Comparison of ENCODE assay signal across 8 cellular contexts in the genomic region with DNA sequence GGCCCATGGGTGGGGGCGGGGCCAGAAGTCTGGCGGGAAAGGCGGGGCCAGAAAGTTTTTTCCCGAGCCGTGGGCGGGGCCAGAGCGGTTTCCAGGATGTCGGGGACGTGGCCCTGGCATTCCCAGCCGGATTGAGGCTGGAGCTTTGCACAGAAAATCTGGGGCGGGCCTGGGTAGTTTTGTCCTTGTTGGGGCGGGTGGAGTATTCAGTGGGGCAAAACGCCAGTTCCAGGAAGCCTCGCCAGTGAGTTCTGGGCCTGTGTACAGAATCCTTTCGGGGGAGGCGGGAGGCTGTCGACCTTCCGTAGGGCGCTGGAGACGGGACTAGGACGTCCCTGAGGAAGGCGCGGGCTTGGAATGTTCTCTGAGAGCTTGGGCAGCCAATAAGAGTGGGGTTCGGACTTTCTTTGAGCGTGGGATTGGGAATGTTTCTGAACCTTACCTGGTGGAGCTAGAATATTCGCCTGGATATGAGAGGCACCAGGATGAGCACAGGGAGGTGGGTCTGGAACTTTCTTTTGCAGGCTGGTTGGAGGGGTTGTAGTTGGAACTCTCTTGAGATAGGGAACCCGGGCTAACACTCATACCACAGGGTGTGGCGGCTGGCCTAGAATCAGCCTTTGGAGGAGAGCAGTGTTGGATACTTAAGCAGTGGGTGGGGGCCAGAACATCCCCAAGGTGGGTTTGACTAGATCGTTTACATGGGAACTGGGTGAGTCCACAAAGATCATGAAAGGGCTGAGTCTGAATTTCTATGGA. TPM values are rescaled to one million over a fixed set of nuclear protein-coding genes. Genes with fewer than 3 reads are reported as not detected.
A peak's percentile ranks its signal among the peaks of the same experiment; 100 is the strongest.
DNase-seq lines count a peak whose midpoint lies in the region; ATAC-seq and TF ChIP-seq lines count a peak whose summit lies in the region.

No MANE protein-coding gene starts in this region.

- H3K27ac ChIP-seq in A673 (ENCODE audit: low read depth, low read length, poor library complexity, severe bottlenecking) (peak overlapping the region; percentile 84), ascending aorta (peak overlapping the region; percentile 96 to 98), layer of hippocampus (ENCODE audit: low read depth, low read length) (peak overlapping the region; percentile 96), thoracic aorta (peak overlapping the region; percentile 90 to 94)

- H3K27me3 ChIP-seq in A673 (replicated peaks; ENCODE audit: insufficient read depth, low read depth, low read length, poor library complexity) (no peaks in the 10 kb centered on the region), ascending aorta (no peaks in the 10 kb centered on the region), layer of hippocampus (ENCODE audit: control insufficient read depth, insufficient read depth, low read length) (no peaks in the 10 kb centered on the region), thoracic aorta (replicated peaks; ENCODE audit: insufficient read depth) (no peaks in the 10 kb centered on the region)

- H3K9me3 ChIP-seq in A673 (ENCODE audit: low read depth, low read length, poor library complexity, severe bottlenecking) (no peaks in the 10 kb centered on the region), ascending aorta (no peaks in the 10 kb centered on the region), thoracic aorta (no peaks in the 10 kb centered on the region)

- peaks cover 7% of the 10 kb centered on the region for H3K4me1 ChIP-seq in A673 (ENCODE audit: insufficient read depth, low read length, poor library complexity, severe bottlenecking)
- peaks cover 0 to 29% of the 10 kb centered on the region in 2 donors for H3K4me1 ChIP-seq in ascending aorta
- peaks cover 9 to 35% of the 10 kb centered on the region in 2 donors for H3K4me1 ChIP-seq in thoracic aorta (ENCODE audit: control insufficient read depth in 1 of 2, low read depth in 2 of 2)

- H3K36me3 ChIP-seq in A673 (ENCODE audit: insufficient read depth, low read length, poor library complexity, severe bottlenecking): peaks cover 30% of the 10 kb centered on the region
- peaks cover 31 to 43% of the 10 kb centered on the region in 2 donors for H3K36me3 ChIP-seq in ascending aorta
- H3K36me3 ChIP-seq in thoracic aorta: peaks cover 28% of the 10 kb centered on the region

- no peak for TF ChIP-seq CTCF in A673 (conservative IDR thresholded peaks at IDR 0.05; ENCODE audit: low read depth, low read length)
- no peak for TF ChIP-seq CTCF in ascending aorta (IDR thresholded peaks at IDR 0.05)
- TF ChIP-seq CTCF in thoracic aorta (IDR thresholded peaks at IDR 0.05): no peak
- no peak for TF ChIP-seq CTCF in GM20000 (IDR thresholded peaks at IDR 0.05; ENCODE audit: extremely low read depth, missing control alignments)

- H3K4me3 ChIP-seq in A673 (ENCODE audit: low read depth, low read length, poor library complexity, severe bottlenecking) (peak overlapping the region; percentile 52), ascending aorta (peak overlapping the region; percentile 42 to 72), thoracic aorta (peak overlapping the region; percentile 77)

- POLR2A ChIA-PET in A673 (lab: Charles Lee; ENCODE audit: low non-redundant PET): interaction anchor here (1.1 to 1.4 kb wide), 2 partner anchors 17 to 145 kb away, joined by 5 to 9 read pairs; partner anchors contain the start of genes INAFM1 and ZC3H4

- ATAC-seq in HG02852 (IDR thresholded peaks at IDR 0.05; ENCODE audit: unreplicated experiment): peak; percentile 2
- peak; percentile 57 for ATAC-seq in thoracic aorta (ENCODE audit: insufficient number of reproducible peaks, low FRiP score, low read depth)

- BruUV-seq in A673 (replicated peaks; lab: Mats Ljungman, UMichigan): TSS peak; percentile 75

- no peak for DNase-seq in A673 (ENCODE audit: low spot score)
- DNase-seq in ascending aorta (ENCODE audit: low spot score in 2 of 2): peak in 1 of 2 donors; percentile 79
- DNase-seq in thoracic aorta (ENCODE audit: low spot score): no peak
- DNase-seq in GM20000 (ENCODE audit: low spot score): no peak
- no peak for DNase-seq in cerebellar cortex (ENCODE audit: low spot score)
- DNase-seq in H4 (ENCODE audit: low spot score): no peak

- intact Hi-C loops in A673 (cut with micrococcal nuclease; ENCODE audit: unreplicated experiment) (loop anchor here (1.0 kb wide), 1 partner anchor 16 kb away; no protein-coding TSS in a partner anchor), ascending aorta (cut with DNase I) (loop anchor here (1.0 to 2.0 kb wide), 3 partner anchors 17 to 596 kb away; partner anchors contain the start of genes ARHGAP35, DACT3 and INAFM1)

- CTCF ChIA-PET in A673 (lab: Charles Lee): interaction anchor here (0.6 kb wide), 1 partner anchor 541 kb away, joined by 6 read pairs; the partner anchor contains the start of gene PRKD2

RNA-seq across cellular contexts. Expression of gene CCDC9, which starts 1.3 kb away (rescaled TPM):
- total RNA-seq in A673 (2021) (36.4 and 39.7 TPM in 2 replicates), ascending aorta (45.3 TPM), thoracic aorta (10 to 100 TPM; 26.7 to 38.9 TPM)
- total RNA-seq in H4 (2014; rRNA removed; shearing (Covaris generic)): 3.4 and 3.6 TPM in 2 replicates

RNA-seq across cellular contexts. Expression of gene INAFM1, which starts 17.1 kb away (rescaled TPM):
- total RNA-seq in A673 (2021): 13.8 and 15.9 TPM in 2 replicates
- 33.7 TPM for total RNA-seq in ascending aorta
- 10 to 100 TPM; 10.3 to 18.6 TPM for total RNA-seq in thoracic aorta
- 5.7 and 7.2 TPM in 2 replicates for total RNA-seq in H4 (2014; rRNA removed; shearing (Covaris generic))

RNA-seq across cellular contexts. Expression of gene BBC3, which starts 26.6 kb away (rescaled TPM):
- total RNA-seq in A673 (2021) (2.7 and 3.7 TPM in 2 replicates), ascending aorta (14.9 TPM), thoracic aorta (10 to 100 TPM in 1 of 2 donors, 1 to 10 TPM in 1; 6.5 to 21.4 TPM)
- total RNA-seq in H4 (2014; rRNA removed; shearing (Covaris generic)): 3.3 and 3.7 TPM in 2 replicates

RNA-seq across cellular contexts. Expression of gene C5AR1, which starts 52.1 kb away (rescaled TPM):
- total RNA-seq in A673 (2021) (0.92 and 1.2 TPM in 2 replicates), ascending aorta (9.3 TPM), thoracic aorta (10 to 100 TPM; 37.6 to 51.9 TPM)
- 0.04 TPM in 1 of 2 replicates, not detected in the other for total RNA-seq in H4 (2014; rRNA removed; shearing (Covaris generic))
